Comparison of ENCODE assay signal across 1 cellular context in the genomic region with DNA sequence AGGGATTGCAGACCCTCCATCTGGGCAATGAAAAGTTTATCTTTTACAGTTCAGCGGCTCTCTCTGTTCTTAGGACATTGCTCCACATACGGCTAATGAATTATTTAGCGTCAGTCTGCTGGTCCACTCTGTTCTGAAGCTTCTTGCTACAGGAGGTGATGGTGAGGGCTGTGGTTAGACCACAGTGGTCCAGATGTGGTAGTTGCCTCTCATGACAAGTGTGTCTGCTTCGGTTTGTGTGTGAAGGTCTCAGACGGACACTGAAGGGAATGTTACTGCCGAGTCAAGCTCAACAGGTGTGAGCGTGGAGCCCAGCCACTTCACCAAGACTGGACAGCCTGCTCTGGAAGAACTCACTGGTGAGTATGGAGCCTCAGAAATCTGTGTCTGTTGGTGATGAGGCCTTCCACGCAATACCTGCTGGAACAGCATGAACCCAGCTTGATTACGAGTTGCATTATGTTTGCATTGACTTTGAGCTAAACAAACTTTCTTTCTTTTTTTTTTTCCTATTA.
TF ChIP-seq lines count a peak whose summit lies in the region.

No MANE protein-coding gene starts in this region.

TF ChIP-seq in IMR-90, 13 proteins besides CTCF, POLR2A, EP300 and RAD21 (continued from another document):
- TF ChIP-seq, protein P1, sequence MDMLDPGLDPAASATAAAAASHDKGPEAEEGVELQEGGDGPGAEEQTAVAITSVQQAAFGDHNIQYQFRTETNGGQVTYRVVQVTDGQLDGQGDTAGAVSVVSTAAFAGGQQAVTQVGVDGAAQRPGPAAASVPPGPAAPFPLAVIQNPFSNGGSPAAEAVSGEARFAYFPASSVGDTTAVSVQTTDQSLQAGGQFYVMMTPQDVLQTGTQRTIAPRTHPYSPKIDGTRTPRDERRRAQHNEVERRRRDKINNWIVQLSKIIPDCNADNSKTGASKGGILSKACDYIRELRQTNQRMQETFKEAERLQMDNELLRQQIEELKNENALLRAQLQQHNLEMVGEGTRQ (IDR thresholded peaks at IDR 0.05; ENCODE audit: low read depth, low read length), result no peak
- TF ChIP-seq MAZ (IDR thresholded peaks at IDR 0.05; ENCODE audit: borderline replicate concordance, low read depth, low read length), result no peak
- no peak for TF ChIP-seq BHLHE40 (IDR thresholded peaks at IDR 0.05; ENCODE audit: low read depth, low read length)
